ENCODE assay signal across 24 cellular contexts in genomic region chr5:168308976-168309598, GRCh38. TPM values are rescaled to one million over a fixed set of nuclear protein-coding genes. Genes with fewer than 3 reads are reported as not detected.
"Had no signal": no experiment of that assay in that cellular context is flagged by ENCODE, and none has a peak within 500 bp of the region (broad histone marks: within the 10 kb centered on the region; RNA-seq: fewer than 3 reads in every experiment).

No MANE protein-coding gene starts in this region.

- H3K4me3 ChIP-seq: MG63 had no signal

- DNase-seq: activated CD4-positive, alpha-beta memory T cell treated with anti-CD3 and anti-CD28 coated beads for 36 hours; activated CD4-positive, alpha-beta T cell treated with anti-CD3 and anti-CD28 coated beads, Interleukin-2, amount 10 ng/mL, durations not matched to agents 7 days and 5 days; activated CD4-positive, CD25-positive, alpha-beta regulatory T cell; activated CD8-positive, alpha-beta memory T cell treated with anti-CD3 and anti-CD28 coated beads for 24 hours; activated effector memory CD4-positive, alpha-beta T cell treated with anti-CD3 and anti-CD28 coated beads, Interleukin-2, amount 50 U/mL, for 16 hours; activated naive CD4-positive, alpha-beta T cell treated with anti-CD3 and anti-CD28 coated beads for 36 hours; activated T-cell treated with anti-CD3 and anti-CD28 coated beads, Interleukin-2, amount 50 U/mL, for 4 hours; amygdala; brain microvascular endothelial cell; MG63; NCI-H1105; NCI-H1436; NCI-H1694 treated with DMSO at 0.1 percent for 48 hours; NCI-H2029 treated with DMSO at 0.1 percent for 48 hours; NCI-H345; NCI-H510A; NCI-H526 treated with DMSO at 0.1 percent for 48 hours; NCI-H82; SIG-M5; T-helper 1 cell had no signal

- H3K27ac ChIP-seq: brain microvascular endothelial cell, VCaP had no signal

- H3K9me3 ChIP-seq: MG63 had no signal

- FAIRE-seq: astrocyte had no signal

- H3K36me3 ChIP-seq: brain microvascular endothelial cell, MG63 had no signal

- ATAC-seq: activated T-cell treated with anti-CD3 and anti-CD28 coated beads, Interleukin-2, amount 50 U/mL, for 4 hours had no signal

- H3K27me3 ChIP-seq: brain microvascular endothelial cell, MG63 had no signal

RNA-seq across cellular contexts. Expression of gene WWC1, which starts 17.6 kb away (rescaled TPM):
- total RNA-seq: OCI-LY7; T-helper 2 cell treated with Interferon-gamma antibody and Interleukin-4, amounts not matched to agents 100 ng/mL and 5 ng/mL, for 36 hours had no signal
